18 cellular contexts compared by ENCODE assay signal in genomic region chr9:106941901-106942300, GRCh38.
"Had no signal": no experiment of that assay in that cellular context is flagged by ENCODE, and none has a peak within 500 bp of the region (broad histone marks: within the 10 kb centered on the region; RNA-seq: fewer than 3 reads in every experiment).

No MANE protein-coding gene starts in this region.

- H3K36me3 Mint-ChIP-seq: activated naive CD8-positive, alpha-beta T cell treated with anti-CD3 and anti-CD28 coated beads for 36 hours; naive B cell; stimulated activated naive B cell treated with anti-CD40 and anti-IgM and Interleukin-4, amounts not matched to agents 10 μg/mL and 1 μg/mL and 100 μg/mL, for 72 hours had no signal

- H3K4me1 Mint-ChIP-seq: activated naive CD8-positive, alpha-beta T cell treated with anti-CD3 and anti-CD28 coated beads for 36 hours; naive B cell had no signal

- DNase-seq: activated CD4-positive, alpha-beta T cell treated with anti-CD3 and anti-CD28 coated beads, Interleukin-2, amount 50 U/mL, for 48 hours; activated naive CD4-positive, alpha-beta T cell; activated naive CD8-positive, alpha-beta T cell treated with anti-CD3 and anti-CD28 coated beads for 36 hours; activated T-cell treated with anti-CD3 and anti-CD28 coated beads for 4 hours; body of pancreas; erythroblast; gastrocnemius medialis; heart left ventricle; kidney; naive B cell; pancreas; stimulated activated naive B cell treated with anti-CD40 and anti-IgM and Interleukin-4, amounts not matched to agents 10 μg/mL and 1 μg/mL and 100 μg/mL, for 72 hours; thyroid gland had no signal

- H3K27me3 Mint-ChIP-seq: activated naive CD8-positive, alpha-beta T cell treated with anti-CD3 and anti-CD28 coated beads for 36 hours; naive B cell; stimulated activated naive B cell treated with anti-CD40 and anti-IgM and Interleukin-4, amounts not matched to agents 10 μg/mL and 1 μg/mL and 100 μg/mL, for 72 hours had no signal

- H3K4me3 ChIP-seq: body of pancreas, coronary artery, gastrocnemius medialis, heart left ventricle, lung, pancreas, thyroid gland had no signal

- H3K9me3 Mint-ChIP-seq: activated naive CD8-positive, alpha-beta T cell treated with anti-CD3 and anti-CD28 coated beads for 36 hours; activated T-helper 1 cell treated with anti-CD3 and anti-CD28 coated beads, Interleukin-12 subunit alpha, Interleukin-12 subunit beta, Interleukin-2, Interleukin-4 antibody, amounts not matched to agents 30 ng/mL and 10 ng/mL and 1 ng/mL, durations not matched to agents 14 hours and 24 hours and 36 hours; naive B cell; stimulated activated naive B cell treated with anti-CD40 and anti-IgM and Interleukin-4, amounts not matched to agents 10 μg/mL and 1 μg/mL and 100 μg/mL, for 72 hours; T-helper 2 cell treated with Interferon-gamma antibody and Interleukin-4, amounts not matched to agents 5 μg/mL and 100 μg/mL, for 36 hours had no signal

- H3K36me3 ChIP-seq: pancreas had no signal

- ATAC-seq: body of pancreas; gastrocnemius medialis; left lobe of liver; pancreas; stimulated activated naive B cell treated with anti-CD40 and anti-IgM and Interleukin-4, amounts not matched to agents 10 μg/mL and 1 μg/mL and 100 μg/mL, for 72 hours had no signal

- H3K4me3 Mint-ChIP-seq: activated naive CD8-positive, alpha-beta T cell treated with anti-CD3 and anti-CD28 coated beads for 36 hours; activated T-helper 1 cell treated with anti-CD3 and anti-CD28 coated beads, Interleukin-12 subunit alpha, Interleukin-12 subunit beta, Interleukin-2, Interleukin-4 antibody, amounts not matched to agents 30 ng/mL and 10 ng/mL and 1 ng/mL, durations not matched to agents 14 hours and 24 hours and 36 hours; naive B cell; stimulated activated naive B cell treated with anti-CD40 and anti-IgM and Interleukin-4, amounts not matched to agents 10 μg/mL and 1 μg/mL and 100 μg/mL, for 72 hours; T-helper 2 cell treated with Interferon-gamma antibody and Interleukin-4, amounts not matched to agents 5 μg/mL and 100 μg/mL, for 36 hours had no signal

- H3K27ac ChIP-seq: body of pancreas, coronary artery, heart left ventricle, pancreas, thyroid gland had no signal

- H3K27ac Mint-ChIP-seq: activated naive CD8-positive, alpha-beta T cell treated with anti-CD3 and anti-CD28 coated beads for 36 hours; activated T-helper 1 cell treated with anti-CD3 and anti-CD28 coated beads, Interleukin-12 subunit alpha, Interleukin-12 subunit beta, Interleukin-2, Interleukin-4 antibody, amounts not matched to agents 30 ng/mL and 10 ng/mL and 1 ng/mL, durations not matched to agents 14 hours and 24 hours and 36 hours; stimulated activated naive B cell treated with anti-CD40 and anti-IgM and Interleukin-4, amounts not matched to agents 10 μg/mL and 1 μg/mL and 100 μg/mL, for 72 hours; T-helper 2 cell treated with Interferon-gamma antibody and Interleukin-4, amounts not matched to agents 5 μg/mL and 100 μg/mL, for 36 hours had no signal

- H3K9me3 ChIP-seq: body of pancreas, gastrocnemius medialis, heart left ventricle, pancreas, thyroid gland had no signal

- H3K4me1 ChIP-seq: body of pancreas, pancreas, thyroid gland had no signal

- H3K27me3 ChIP-seq: body of pancreas, gastrocnemius medialis, heart left ventricle, pancreas, thyroid gland had no signal
